Comparison of ENCODE assay signal across 8 cellular contexts in genomic region chr1:12078938-12079861, GRCh38. TPM values are rescaled to one million over a fixed set of nuclear protein-coding genes. Genes with fewer than 3 reads are reported as not detected.
A peak's percentile ranks its signal among the peaks of the same experiment; 100 is the strongest.
DNase-seq lines count a peak whose midpoint lies in the region; ATAC-seq and TF ChIP-seq lines count a peak whose summit lies in the region.

No MANE protein-coding gene starts in this region.

- DNase-seq in AML-193 (lab: John Stamatoyannopoulos, UW), result peak; percentile 19 to 23
- DNase-seq in NCI-H2107 (lab: John Stamatoyannopoulos, UW), result peak; percentile 9
- peak; percentile 28 for DNase-seq in activated T-cell treated with anti-CD3 and anti-CD28 coated beads for 4 hours
- peak; percentile 77 for DNase-seq in glutamatergic neuron
- DNase-seq in stimulated activated CD4-positive, alpha-beta T cell treated with anti-CD3 and anti-CD28 coated beads, Interleukin-1b, Interleukin-23, amount 100 ng/mL, for 48 hours, result peak; percentile 58
- no peak for DNase-seq in NCI-H187 treated with DMSO at 0.1 percent for 48 hours (lab: John Stamatoyannopoulos, UW)

- H3K4me1 Mint-ChIP-seq in glutamatergic neuron (ENCODE audit: low read depth, unreplicated experiment), result no peaks in the 10 kb centered on the region

- H3K9me3 Mint-ChIP-seq in glutamatergic neuron (ENCODE audit: unreplicated experiment), result peaks cover 5% of the 10 kb centered on the region

- ATAC-seq in HG02759 (IDR thresholded peaks at IDR 0.05; ENCODE audit: unreplicated experiment), result peak; percentile 65

- no peak overlapping the region for H3K27ac Mint-ChIP-seq in glutamatergic neuron (ENCODE audit: unreplicated experiment)

- TF ChIP-seq CTCF in GM12874 (IDR thresholded peaks at IDR 0.05; ENCODE audit: insufficient read depth, low read depth, low read length), result peak; percentile 74
- TF ChIP-seq CTCF in glutamatergic neuron (IDR thresholded peaks at IDR 0.05; ENCODE audit: partially characterized antibody, unreplicated experiment), result peak; percentile 73

- no peak overlapping the region for H3K4me3 Mint-ChIP-seq in glutamatergic neuron (ENCODE audit: unreplicated experiment)

- peaks cover 6% of the 10 kb centered on the region for H3K27me3 Mint-ChIP-seq in glutamatergic neuron (ENCODE audit: unreplicated experiment)

- peaks cover 19% of the 10 kb centered on the region for H3K36me3 Mint-ChIP-seq in glutamatergic neuron (ENCODE audit: unreplicated experiment)

RNA-seq across cellular contexts. Expression of gene TNFRSF8, which starts 16.1 kb away (rescaled TPM):
- not detected for total RNA-seq in glutamatergic neuron (ENCODE audit: unreplicated experiment)

RNA-seq across cellular contexts. Expression of gene MIIP, which starts 59.9 kb away (rescaled TPM):
- total RNA-seq in glutamatergic neuron (ENCODE audit: unreplicated experiment), result 62.3 TPM
